11 cellular contexts compared by ENCODE assay signal in the genomic region with DNA sequence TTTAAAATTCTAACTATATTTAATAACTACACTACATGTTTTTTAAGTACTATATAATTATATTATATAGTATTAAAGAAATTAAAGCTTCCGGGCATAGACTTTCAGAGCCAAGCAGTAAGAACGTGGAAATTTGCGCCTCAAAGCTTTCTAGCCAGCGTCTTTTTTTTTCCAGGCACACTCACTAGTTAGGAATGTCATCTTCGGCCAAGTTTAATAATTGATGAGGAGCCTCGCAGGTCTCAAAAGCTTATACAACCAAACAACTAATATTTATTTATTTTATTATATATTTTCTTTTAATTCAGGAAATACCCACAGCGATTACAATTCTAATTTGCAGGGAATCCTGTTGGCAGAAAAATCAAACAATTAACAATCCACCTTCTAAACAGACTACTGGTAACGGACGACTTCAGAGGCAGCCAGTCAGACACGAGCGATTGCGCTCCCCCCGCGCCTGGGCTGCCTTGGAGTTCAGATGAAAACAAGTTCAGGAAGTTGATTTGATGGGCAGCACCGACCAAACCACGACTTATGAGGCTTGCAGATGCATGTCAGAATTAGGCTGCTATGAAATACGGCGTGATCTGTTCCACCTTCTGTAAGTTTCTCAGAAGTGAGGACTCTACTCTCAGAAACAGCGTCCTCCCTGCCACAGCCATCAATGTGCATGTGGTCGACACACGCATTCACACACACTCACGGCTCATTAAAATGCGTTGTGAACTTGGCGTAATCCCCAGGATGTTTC.
A peak's percentile ranks its signal among the peaks of the same experiment; 100 is the strongest.
DNase-seq lines count a peak whose midpoint lies in the region; ATAC-seq and TF ChIP-seq lines count a peak whose summit lies in the region.
"Had no signal": no experiment of that assay in that cellular context is flagged by ENCODE, and none has a peak within 500 bp of the region (broad histone marks: within the 10 kb centered on the region; RNA-seq: fewer than 3 reads in every experiment).

No MANE protein-coding gene starts in this region.

- peak overlapping the region; percentile 20 for H3K4me3 ChIP-seq in suprapubic skin
- H3K4me3 ChIP-seq in endodermal cell (ENCODE audit: low read length), result no peak overlapping the region

- H3K27ac ChIP-seq in suprapubic skin (no peak overlapping the region), endodermal cell (ENCODE audit: low read depth, low read length) (no peak overlapping the region)
- H3K27ac ChIP-seq: parathyroid adenoma had no signal

- no peak for TF ChIP-seq EP300 in suprapubic skin (IDR thresholded peaks at IDR 0.05)

- no peak overlapping the region for H3K9ac ChIP-seq in endodermal cell (ENCODE audit: extremely low read depth, low read length, poor library complexity, severe bottlenecking)
- H3K9ac ChIP-seq: parathyroid adenoma had no signal

- DNase-seq in DMS153 treated with DMSO at 0.1 percent for 48 hours (lab: John Stamatoyannopoulos, UW; ENCODE audit: unreplicated experiment), result peak; percentile 17
- DNase-seq in DMS153 (lab: John Stamatoyannopoulos, UW), result no peak
- DNase-seq in activated T-cell treated with anti-CD3 and anti-CD28 coated beads, Interleukin-2, amount 50 U/mL, for 72 hours, result peak; percentile 43 to 53
- DNase-seq in lung microvascular endothelial cell (ENCODE audit: low read depth in 2 of 2), result peak; percentile 41 to 78
- DNase-seq in suprapubic skin (ENCODE audit: low spot score in 2 of 2), result no peak
- DNase-seq in endodermal cell, result no peak
- DNase-seq in NCI-H345 (lab: John Stamatoyannopoulos, UW), result no peak
- DNase-seq: NCI-H524 treated with DMSO at 0.1 percent for 48 hours had no signal

- no peaks in the 10 kb centered on the region for H3K36me3 ChIP-seq in suprapubic skin
- no peaks in the 10 kb centered on the region for H3K36me3 ChIP-seq in endodermal cell (ENCODE audit: control insufficient read depth, insufficient read depth, low read length)

- no peaks in the 10 kb centered on the region for H3K9me3 ChIP-seq in suprapubic skin
- H3K9me3 ChIP-seq in endodermal cell (ENCODE audit: control insufficient read depth, low read length), result no peaks in the 10 kb centered on the region

- H3K27ac Mint-ChIP-seq in activated T-cell treated with anti-CD3 and anti-CD28 coated beads, Interleukin-2, amount 50 U/mL, for 72 hours, result peak overlapping the region; percentile 42
- no peak overlapping the region for H3K27ac Mint-ChIP-seq in endodermal cell
- H3K27ac Mint-ChIP-seq: WTC11 had no signal

- H3K9me3 Mint-ChIP-seq in activated T-cell treated with anti-CD3 and anti-CD28 coated beads, Interleukin-2, amount 50 U/mL, for 72 hours, result no peaks in the 10 kb centered on the region
- no peaks in the 10 kb centered on the region for H3K9me3 Mint-ChIP-seq in endodermal cell
- H3K9me3 Mint-ChIP-seq: WTC11 had no signal

- H3K4me1 ChIP-seq in suprapubic skin (peaks cover 19% of the 10 kb centered on the region), endodermal cell (ENCODE audit: control insufficient read depth, insufficient read depth, low read length) (peaks cover 2% of the 10 kb centered on the region)
- H3K4me1 ChIP-seq: parathyroid adenoma had no signal

- 16% methylated on average over 24 of the region's 24 CpGs for WGBS in suprapubic skin
- 91 to 93% methylated on average over 21 to 22 of the region's 24 CpGs for WGBS in endodermal cell (ENCODE audit: insufficient coverage in 1 of 2, insufficient read length in 1 of 2), 2 experiments

- peaks cover 47% of the 10 kb centered on the region for H3K4me1 Mint-ChIP-seq in activated T-cell treated with anti-CD3 and anti-CD28 coated beads, Interleukin-2, amount 50 U/mL, for 72 hours (ENCODE audit: low read depth)
- H3K4me1 Mint-ChIP-seq in endodermal cell, result peaks cover 25% of the 10 kb centered on the region

- TF ChIP-seq CTCF in suprapubic skin (IDR thresholded peaks at IDR 0.05), result no peak
- no peak for TF ChIP-seq CTCF in endodermal cell (conservative IDR thresholded peaks at IDR 0.05)

- peak; percentile 79 to 81 for ATAC-seq in activated T-cell treated with anti-CD3 and anti-CD28 coated beads, Interleukin-2, amount 50 U/mL, for 72 hours (replicated peaks in 1 of 2)
- ATAC-seq in HG03039 (IDR thresholded peaks at IDR 0.05; ENCODE audit: unreplicated experiment), result no peak
- ATAC-seq: WTC11 had no signal

- H3K27me3 ChIP-seq in suprapubic skin (peaks cover 26% of the 10 kb centered on the region), endodermal cell (ENCODE audit: control insufficient read depth, insufficient read depth, low read length, poor library complexity, severe bottlenecking) (peaks cover 22% of the 10 kb centered on the region)

- peak overlapping the region; percentile 76 to 78 for H3K4me3 Mint-ChIP-seq in activated T-cell treated with anti-CD3 and anti-CD28 coated beads, Interleukin-2, amount 50 U/mL, for 72 hours
- H3K4me3 Mint-ChIP-seq in endodermal cell, result no peak overlapping the region
- H3K4me3 Mint-ChIP-seq: WTC11 had no signal

- no peak for TF ChIP-seq POLR2A in suprapubic skin (IDR thresholded peaks at IDR 0.05)

- H3K36me3 Mint-ChIP-seq in activated T-cell treated with anti-CD3 and anti-CD28 coated beads, Interleukin-2, amount 50 U/mL, for 72 hours (ENCODE audit: insufficient read depth in 2 of 2), result no peaks in the 10 kb centered on the region
- H3K36me3 Mint-ChIP-seq in endodermal cell (ENCODE audit: low read depth), result no peaks in the 10 kb centered on the region
- H3K36me3 Mint-ChIP-seq: WTC11 had no signal

- peaks cover 24% of the 10 kb centered on the region for H3K27me3 Mint-ChIP-seq in activated T-cell treated with anti-CD3 and anti-CD28 coated beads, Interleukin-2, amount 50 U/mL, for 72 hours (ENCODE audit: low read depth)
- H3K27me3 Mint-ChIP-seq in endodermal cell (ENCODE audit: insufficient read depth), result peaks cover 50% of the 10 kb centered on the region

Comparison
In these comparisons a context has a peak if more than half of its experiments do, and no peak if none do; other contexts are left out.
1. DNase-seq: peak in DMS153 treated with DMSO at 0.1 percent for 48 hours (single experiment), activated T-cell treated with anti-CD3 and anti-CD28 coated beads, Interleukin-2, amount 50 U/mL, for 72 hours (2 of 2) and lung microvascular endothelial cell (2 of 2); none in DMS153 (single experiment), suprapubic skin (0 of 2), endodermal cell (single experiment) and NCI-H345 (single experiment).